Comparison of ENCODE assay signal across 8 cellular contexts in genomic region chr11:10307022-10307410, GRCh38. TPM values are rescaled to one million over a fixed set of nuclear protein-coding genes. Genes with fewer than 3 reads are reported as not detected.
DNase-seq lines count a peak whose midpoint lies in the region; ATAC-seq and TF ChIP-seq lines count a peak whose summit lies in the region.

No MANE protein-coding gene starts in this region.

- no peak for TF ChIP-seq CTCF in Caco-2 (IDR thresholded peaks at IDR 0.05; ENCODE audit: insufficient read depth in 1 of 2, low read depth in 1 of 2, low read length in 1 of 2, severe bottlenecking in 1 of 2, unreplicated experiment in 1 of 2)
- TF ChIP-seq CTCF in neural progenitor cell (IDR thresholded peaks at IDR 0.05), result no peak

- H3K9me3 Mint-ChIP-seq in Caco-2 (ENCODE audit: unreplicated experiment) (no peaks in the 10 kb centered on the region), neural progenitor cell (no peaks in the 10 kb centered on the region)

- ATAC-seq in HG02885 (IDR thresholded peaks at IDR 0.05; ENCODE audit: poor library complexity, unreplicated experiment) (no peak), GM19467 (IDR thresholded peaks at IDR 0.05; ENCODE audit: unreplicated experiment) (no peak)

- peak overlapping the region; percentile 85 for H3K4me3 Mint-ChIP-seq in Caco-2 (ENCODE audit: unreplicated experiment)
- peak overlapping the region; percentile 95 for H3K4me3 Mint-ChIP-seq in neural progenitor cell

- peak overlapping the region; percentile 81 for H3K27ac Mint-ChIP-seq in Caco-2 (ENCODE audit: unreplicated experiment)
- H3K27ac Mint-ChIP-seq in neural progenitor cell, result no peak overlapping the region

- no peak overlapping the region for H3K9ac ChIP-seq in neural progenitor cell

- H3K4me1 Mint-ChIP-seq in Caco-2 (ENCODE audit: low read depth, unreplicated experiment) (peaks cover 38% of the 10 kb centered on the region), neural progenitor cell (peaks cover 34% of the 10 kb centered on the region)

- H4K20me1 ChIP-seq in neural progenitor cell (ENCODE audit: low read depth), result peaks cover 23% of the 10 kb centered on the region

- H3K36me3 ChIP-seq in Caco-2 (ENCODE audit: control insufficient read depth, insufficient read depth, low read length) (0 out of 2 replicates have a peak, but pooled peaks cover 2% of the 10 kb centered on the region), neural progenitor cell (no peaks in the 10 kb centered on the region)
- no peaks in the 10 kb centered on the region for H3K36me3 ChIP-seq in effector memory CD4-positive, alpha-beta T cell (ENCODE audit: control insufficient read depth, insufficient read depth, low read length)

- H3K79me2 ChIP-seq in neural progenitor cell (ENCODE audit: low read depth), result no peaks in the 10 kb centered on the region

- H2AFZ ChIP-seq in neural progenitor cell (replicated peaks), result no peak overlapping the region

- H3K4me2 ChIP-seq in neural progenitor cell, result peak overlapping the region; percentile 80

- POLR2A ChIA-PET in Caco-2 (lab: Charles Lee), result interaction anchor here (0.6 to 1.4 kb wide), 4 partner anchors 19 to 973 kb away, joined by 3 to 6 read pairs (median 4); partner anchors contain the start of gene RNF141

- DNase-seq in Caco-2 (no peak), LoVo (ENCODE audit: low spot score) (peak; percentile 74), neural progenitor cell (ENCODE audit: low spot score) (no peak), head of caudate nucleus (no peak), 8988T (no peak)
- no peak for DNase-seq in effector memory CD4-positive, alpha-beta T cell

- no TSS peak for BruUV-seq in Caco-2 (replicated peaks; lab: Mats Ljungman, UMichigan)

- no peaks in the 10 kb centered on the region for H3K27me3 ChIP-seq in Caco-2 (replicated peaks; ENCODE audit: control insufficient read depth, insufficient read depth, low read length)
- H3K27me3 ChIP-seq in effector memory CD4-positive, alpha-beta T cell (replicated peaks; ENCODE audit: control insufficient read depth, insufficient read depth, low read length, poor library complexity, severe bottlenecking), result peaks cover 12% of the 10 kb centered on the region
- peaks cover 85% of the 10 kb centered on the region for H3K27me3 ChIP-seq in neural progenitor cell

- H3F3A ChIP-seq in neural progenitor cell (ENCODE audit: low read depth), result peaks cover 49% of the 10 kb centered on the region

- H3K4me3 ChIP-seq in Caco-2 (ENCODE audit: low read depth, low read length) (peak overlapping the region; percentile 64), neural progenitor cell (peak overlapping the region; percentile 52)
- peak overlapping the region; percentile 98 for H3K4me3 ChIP-seq in effector memory CD4-positive, alpha-beta T cell (ENCODE audit: insufficient read depth, low read depth, low read length, poor library complexity, severe bottlenecking)

- CTCF ChIA-PET in Caco-2 (lab: Charles Lee), result interaction anchor here (0.6 to 1.6 kb wide), 5 partner anchors 19 to 594 kb away, joined by 3 to 10 read pairs (median 5); no protein-coding TSS in a partner anchor

- no peak overlapping the region for H3K27ac ChIP-seq in effector memory CD4-positive, alpha-beta T cell (ENCODE audit: insufficient read depth, low read length, poor library complexity, severe bottlenecking)
- H3K27ac ChIP-seq in neural progenitor cell, result no peak overlapping the region

- H3K27me3 Mint-ChIP-seq in Caco-2 (ENCODE audit: insufficient read depth, unreplicated experiment) (peaks cover 3% of the 10 kb centered on the region), neural progenitor cell (ENCODE audit: insufficient read depth, low read depth) (peaks cover 30% of the 10 kb centered on the region)

- H3K4me1 ChIP-seq in Caco-2 (peaks cover 28% of the 10 kb centered on the region), neural progenitor cell (peaks cover 38% of the 10 kb centered on the region)
- H3K4me1 ChIP-seq in effector memory CD4-positive, alpha-beta T cell (ENCODE audit: control insufficient read depth, insufficient read depth, low read length, poor library complexity, severe bottlenecking), result peaks cover 47% of the 10 kb centered on the region

- H3K9me3 ChIP-seq in Caco-2, result no peaks in the 10 kb centered on the region
- H3K9me3 ChIP-seq in effector memory CD4-positive, alpha-beta T cell (ENCODE audit: control insufficient read depth, low read length), result no peaks in the 10 kb centered on the region
- H3K9me3 ChIP-seq in neural progenitor cell (ENCODE audit: low read depth), result no peaks in the 10 kb centered on the region

- H3K36me3 Mint-ChIP-seq in Caco-2 (ENCODE audit: insufficient read depth, unreplicated experiment) (peaks cover 77% of the 10 kb centered on the region), neural progenitor cell (no peaks in the 10 kb centered on the region)

- intact Hi-C loops in Caco-2 (cut with micrococcal nuclease; ENCODE audit: unreplicated experiment), result loop anchor here (1.0 to 5.0 kb wide), 3 partner anchors 45 to 450 kb away; no protein-coding TSS in a partner anchor
- intact Hi-C loops in head of caudate nucleus (cut with DNase I), result loop anchor here (5.0 to 10.0 kb wide), 3 partner anchors 100 to 550 kb away; no protein-coding TSS in a partner anchor

RNA-seq across cellular contexts. Expression of gene ADM, which starts 2.1 kb away (rescaled TPM):
- 114 and 127 TPM in 2 replicates for total RNA-seq in Caco-2 (2022)
- total RNA-seq in neural progenitor cell (ENCODE audit: low replicate concordance), result 3.8 and 8.5 TPM in 2 replicates

RNA-seq across cellular contexts. Expression of gene SBF2, which starts 13.0 kb away (rescaled TPM):
- total RNA-seq in Caco-2 (2022) (56.5 and 72.2 TPM in 2 replicates), neural progenitor cell (ENCODE audit: low replicate concordance) (48.2 and 51.1 TPM in 2 replicates)

Comparison
In these comparisons a context has a peak if more than half of its experiments do, and no peak if none do; other contexts are left out.
1. RNA of gene ADM, which starts 2.1 kb away (total RNA-seq): 114 to 127 TPM in Caco-2; 3.8 to 8.5 TPM in neural progenitor cell; every median in the first group is over 10 times any median in the second.
2. Peak in every context shown above with its lines, with median percentiles within 50 percentile points of each other: H3K4me3 ChIP-seq.